10 cellular contexts compared by ENCODE assay signal in genomic region chr14:39168591-39168990, GRCh38. TPM values are rescaled to one million over a fixed set of nuclear protein-coding genes. Genes with fewer than 3 reads are reported as not detected.
DNase-seq lines count a peak whose midpoint lies in the region; ATAC-seq and TF ChIP-seq lines count a peak whose summit lies in the region.
"Had no signal": no experiment of that assay in that cellular context is flagged by ENCODE, and none has a peak within 500 bp of the region (broad histone marks: within the 10 kb centered on the region; RNA-seq: fewer than 3 reads in every experiment).

No MANE protein-coding gene starts in this region.

- intact Hi-C loops in colonic mucosa (cut with DNase I) = loop anchor here (5.0 kb wide), 1 partner anchor 264 kb away; the partner anchor contains the start of gene FBXO33

- ATAC-seq in GM21360 (IDR thresholded peaks at IDR 0.05; ENCODE audit: unreplicated experiment) = no peak

- no peaks in the 10 kb centered on the region for H3K9me3 ChIP-seq in HAP-1
- H3K9me3 ChIP-seq in colonic mucosa = no peaks in the 10 kb centered on the region

- peak overlapping the region in 1 of 2 donors; percentile 26 for H3K9ac ChIP-seq in colonic mucosa (ENCODE audit: low read depth in 2 of 2, low read length in 2 of 2)

- no peak overlapping the region for H3K27ac ChIP-seq in colonic mucosa

- DNase-seq in HAP-1 (ENCODE audit: low spot score in 2 of 2) (no peak), fibroblast of villous mesenchyme (ENCODE audit: low read depth) (no peak), skeletal muscle cell (ENCODE audit: low read depth) (no peak), colonic mucosa (no peak), T1000 (lab: John Stamatoyannopoulos, UW) (no peak), KG1 (lab: John Stamatoyannopoulos, UW) (no peak)
- DNase-seq: activated effector memory CD4-positive, alpha-beta T cell treated with Interleukin-2 at 50 U/mL for 16 hours; NCI-H69 had no signal

- H3K27me3 ChIP-seq in HAP-1 (ENCODE audit: low read depth) (no peaks in the 10 kb centered on the region), colonic mucosa (no peaks in the 10 kb centered on the region)

- in situ Hi-C loops in HAP-1 (cut with MboI; ENCODE audit: low sequenced_read_pairs) = no loop called here

- H3K4me1 ChIP-seq in HAP-1 = peaks cover 19% of the 10 kb centered on the region
- peaks cover 13% of the 10 kb centered on the region for H3K4me1 ChIP-seq in colonic mucosa

- H3K4me3 ChIP-seq in HAP-1 = peak overlapping the region; percentile 80
- peak overlapping the region; percentile 98 for H3K4me3 ChIP-seq in WI38 (ENCODE audit: low read depth, low read length)
- peak overlapping the region; percentile 85 for H3K4me3 ChIP-seq in fibroblast of villous mesenchyme (ENCODE audit: low read depth, low read length)
- peak overlapping the region; percentile 77 for H3K4me3 ChIP-seq in skeletal muscle cell (ENCODE audit: low read depth, low read length)
- no peak overlapping the region for H3K4me3 ChIP-seq in colonic mucosa

- TF ChIP-seq CTCF in WI38 (IDR thresholded peaks at IDR 0.05; ENCODE audit: low read depth, low read length) (no peak), fibroblast of villous mesenchyme (IDR thresholded peaks at IDR 0.05; ENCODE audit: insufficient read depth, low read depth, low read length) (no peak), colonic mucosa (IDR thresholded peaks at IDR 0.05) (no peak)

- peaks cover 8% of the 10 kb centered on the region for H3K36me3 ChIP-seq in HAP-1 (replicated peaks)
- H3K36me3 ChIP-seq in colonic mucosa = no peaks in the 10 kb centered on the region

RNA-seq across cellular contexts. Expression of gene TRAPPC6B, which starts 1.5 kb away (rescaled TPM):
- 21.6 and 28.1 TPM in 2 replicates for total RNA-seq in fibroblast of villous mesenchyme
- total RNA-seq in colonic mucosa = 10 to 100 TPM; 15.4 to 22.7 TPM

RNA-seq across cellular contexts. Expression of gene PNN, which starts 6.5 kb away (rescaled TPM):
- total RNA-seq in fibroblast of villous mesenchyme (15.1 and 20.3 TPM in 2 replicates), colonic mucosa (10 to 100 TPM; 34.6 to 52.4 TPM)

RNA-seq across cellular contexts. Expression of gene GEMIN2, which starts 54.5 kb away (rescaled TPM):
- total RNA-seq in fibroblast of villous mesenchyme (34.5 and 35.4 TPM in 2 replicates), colonic mucosa (10 to 100 TPM in 1 of 2 donors, 1 to 10 TPM in 1; 8.2 to 13.3 TPM)
